ENCODE assay signal across 21 cellular contexts in genomic region chr16:89230210-89230609, GRCh38. TPM values are rescaled to one million over a fixed set of nuclear protein-coding genes. Genes with fewer than 3 reads are reported as not detected.
"Had no signal": no experiment of that assay in that cellular context is flagged by ENCODE, and none has a peak within 500 bp of the region (broad histone marks: within the 10 kb centered on the region; RNA-seq: fewer than 3 reads in every experiment).

No MANE protein-coding gene starts in this region.

- H3K27ac ChIP-seq: body of pancreas, foreskin keratinocyte, stomach, testis had no signal

- H3K4me3 ChIP-seq: body of pancreas, dorsolateral prefrontal cortex, stomach, testis had no signal

- H3K9me3 ChIP-seq: body of pancreas, testis had no signal

- H3K4me1 ChIP-seq: body of pancreas, foreskin keratinocyte, stomach, testis had no signal

- DNase-seq: activated CD4-positive, alpha-beta memory T cell treated with anti-CD3 and anti-CD28 coated beads, Interleukin-2, amount 10 ng/mL, durations not matched to agents 7 days and 5 days; activated CD4-positive, alpha-beta T cell treated with anti-CD3 and anti-CD28 coated beads for 4 hours; activated CD8-positive, alpha-beta memory T cell treated with anti-CD3 and anti-CD28 coated beads, Interleukin-2, amount 10 ng/mL, durations not matched to agents 7 days and 5 days; activated naive CD4-positive, alpha-beta T cell treated with anti-CD3 and anti-CD28 coated beads for 36 hours; body of pancreas; dorsolateral prefrontal cortex; foreskin keratinocyte; glutamatergic neuron; kidney; mammary epithelial cell; midbrain; right cardiac atrium; stimulated activated CD4-positive, alpha-beta T cell treated with anti-CD3 and anti-CD28 coated beads, Interleukin-4, amount 100 ng/mL, for 24 hours; stomach; testis had no signal

- H3K27me3 ChIP-seq: body of pancreas, dorsolateral prefrontal cortex, foreskin keratinocyte, stomach, testis had no signal

- ATAC-seq: activated CD8-positive, alpha-beta memory T cell treated with anti-CD3 and anti-CD28 coated beads, Interleukin-2, amount 10 ng/mL, durations not matched to agents 7 days and 5 days; body of pancreas; foreskin keratinocyte; left lobe of liver; stimulated activated effector memory CD8-positive, alpha-beta T cell treated with anti-CD3 and anti-CD28 coated beads, Interleukin-12 subunit alpha, Interleukin-12 subunit beta, amount 100 ng/mL, for 72 hours; WTC11 had no signal

RNA-seq across cellular contexts. Expression of gene SLC22A31, which starts 29.9 kb away (rescaled TPM):
- total RNA-seq: activated CD8-positive, alpha-beta memory T cell treated with anti-CD3 and anti-CD28 coated beads, Interleukin-2, amount 10 ng/mL, durations not matched to agents 7 days and 5 days; foreskin keratinocyte; omental fat pad had no signal
- polyA plus RNA-seq: mammary epithelial cell, neural cell had no signal

RNA-seq across cellular contexts. Expression of gene CDH15, which starts 58.7 kb away (rescaled TPM):
- total RNA-seq: activated CD4-positive, alpha-beta memory T cell treated with anti-CD3 and anti-CD28 coated beads, Interleukin-2, amount 10 ng/mL, durations not matched to agents 7 days and 5 days; activated CD8-positive, alpha-beta memory T cell treated with anti-CD3 and anti-CD28 coated beads, Interleukin-2, amount 10 ng/mL, durations not matched to agents 7 days and 5 days; activated naive CD4-positive, alpha-beta T cell treated with anti-CD3 and anti-CD28 coated beads for 36 hours; activated T-helper 2 cell treated with anti-CD3 and anti-CD28 coated beads, Interferon-gamma antibody, Interleukin-2, Interleukin-4, amounts not matched to agents 10 μg/mL and 5 μg/mL and 100 μg/mL, durations not matched to agents 14 hours and 24 hours and 36 hours; foreskin keratinocyte; omental fat pad; stomach had no signal
- polyA plus RNA-seq: mammary epithelial cell, neural cell had no signal
